In the genomic region with DNA sequence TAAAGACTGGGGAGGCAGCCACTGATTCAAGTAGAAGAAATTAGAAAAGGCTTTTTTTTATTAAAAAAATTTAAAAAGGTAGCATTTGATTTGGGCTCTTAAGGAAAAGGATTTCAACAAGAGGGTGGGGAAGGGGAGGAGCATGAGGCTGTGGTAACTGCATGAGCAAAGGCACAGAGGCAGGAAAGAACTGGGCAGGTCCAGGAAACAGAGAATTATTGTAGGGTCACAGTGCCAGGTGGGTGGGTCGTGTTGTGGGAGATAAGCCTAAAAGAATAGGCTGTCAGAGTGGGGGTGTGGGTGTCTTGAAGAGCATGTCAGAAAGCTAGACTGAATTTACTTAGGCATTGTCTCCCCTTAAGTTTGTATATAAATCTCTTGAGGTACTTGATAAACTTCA, we compare ENCODE assay signal across 11 cellular contexts. TPM values are rescaled to one million over a fixed set of nuclear protein-coding genes. Genes with fewer than 3 reads are reported as not detected.
DNase-seq lines count a peak whose midpoint lies in the region; ATAC-seq and TF ChIP-seq lines count a peak whose summit lies in the region.
"Had no signal": no experiment of that assay in that cellular context is flagged by ENCODE, and none has a peak within 500 bp of the region (broad histone marks: within the 10 kb centered on the region; RNA-seq: fewer than 3 reads in every experiment).

No MANE protein-coding gene starts in this region.

- H3K4me2 ChIP-seq in mesenchymal stem cell (ENCODE audit: low read length, poor library complexity, severe bottlenecking): no peak overlapping the region
- H3K4me2 ChIP-seq: BLaER1 had no signal

- H3K36me3 ChIP-seq in HEK293 (ENCODE audit: control insufficient read depth in 2 of 2, insufficient read depth in 1 of 2, low read length in 2 of 2) (no peaks in the 10 kb centered on the region), psoas muscle (ENCODE audit: insufficient read depth in 1 of 2, low read depth in 1 of 2) (no peaks in the 10 kb centered on the region), mesenchymal stem cell (ENCODE audit: control insufficient read depth in 1 of 2, insufficient read depth in 2 of 2, low read depth in 1 of 2, low read length in 2 of 2) (peaks cover 0 to 2% of the 10 kb centered on the region in 2 experiments), endodermal cell (ENCODE audit: control insufficient read depth, insufficient read depth, low read length) (no peaks in the 10 kb centered on the region)
- H3K36me3 ChIP-seq: BLaER1 had no signal

- H3K79me1 ChIP-seq in mesenchymal stem cell (replicated peaks; ENCODE audit: low read length, poor library complexity, severe bottlenecking): peaks cover 1% of the 10 kb centered on the region

- H3K23ac ChIP-seq in mesenchymal stem cell (ENCODE audit: low read length in 2 of 2): no peak overlapping the region

- H3K27ac ChIP-seq in HEK293 (ENCODE audit: extremely low read depth, low read depth, low read length): no peak overlapping the region
- H3K27ac ChIP-seq in psoas muscle: peak overlapping the region; percentile 14
- H3K27ac ChIP-seq in mesenchymal stem cell (ENCODE audit: low read length, poor library complexity, severe bottlenecking): no peak overlapping the region
- H3K27ac ChIP-seq in endodermal cell (ENCODE audit: low read depth, low read length): no peak overlapping the region
- H3K27ac ChIP-seq: BLaER1 had no signal

- no peak overlapping the region for H2BK15ac ChIP-seq in mesenchymal stem cell (ENCODE audit: low read depth, poor library complexity, severe bottlenecking)

- 30 to 67% (median 31%) methylated on average over 1 of the region's 1 CpG for WGBS in psoas muscle, 3 donors
- 25% methylated on average over 1 of the region's 1 CpG for WGBS in mesenchymal stem cell
- WGBS in endodermal cell (ENCODE audit: insufficient coverage in 1 of 2, insufficient read length in 1 of 2), 2 experiments: 56 to 75% methylated on average over 1 of the region's 1 CpG

- no peak overlapping the region for H2BK120ac ChIP-seq in mesenchymal stem cell (ENCODE audit: low read depth, low read length)

- no peak overlapping the region for H2BK5ac ChIP-seq in mesenchymal stem cell (ENCODE audit: low read depth, low read length, poor library complexity, severe bottlenecking)

- H3K27ac Mint-ChIP-seq in endodermal cell: no peak overlapping the region

- no peaks in the 10 kb centered on the region; the same call in 1 of the 2 replicates for H3K4me1 ChIP-seq in HEK293 (ENCODE audit: control insufficient read depth, insufficient read depth, low read length)
- peaks cover 10% of the 10 kb centered on the region for H3K4me1 ChIP-seq in psoas muscle
- peaks cover 2% of the 10 kb centered on the region for H3K4me1 ChIP-seq in mesenchymal stem cell (ENCODE audit: control insufficient read depth, insufficient read depth, low read depth, low read length)
- no peaks in the 10 kb centered on the region for H3K4me1 ChIP-seq in endodermal cell (ENCODE audit: control insufficient read depth, insufficient read depth, low read length)
- H3K4me1 ChIP-seq: BLaER1 had no signal

- H2BK12ac ChIP-seq in mesenchymal stem cell (ENCODE audit: low read length in 2 of 2): no peak overlapping the region

- H3K9me3 ChIP-seq in HEK293 (ENCODE audit: control insufficient read depth, insufficient read depth, low read depth, low read length): no peaks in the 10 kb centered on the region
- no peaks in the 10 kb centered on the region for H3K9me3 ChIP-seq in psoas muscle
- H3K9me3 ChIP-seq in mesenchymal stem cell (ENCODE audit: control insufficient read depth, low read length): no peaks in the 10 kb centered on the region
- H3K9me3 ChIP-seq in endodermal cell (ENCODE audit: control insufficient read depth, low read length): no peaks in the 10 kb centered on the region
- H3K9me3 ChIP-seq: BLaER1 had no signal

- H2AFZ ChIP-seq in mesenchymal stem cell (ENCODE audit: low read depth, low read length): no peak overlapping the region

- no peak overlapping the region for H3K4ac ChIP-seq in mesenchymal stem cell (ENCODE audit: low read depth in 1 of 2, low read length in 2 of 2)

- ATAC-seq in left ventricle myocardium superior (peak; percentile 81), psoas muscle (no peak)

- no peaks in the 10 kb centered on the region for H3K9me3 Mint-ChIP-seq in endodermal cell

- H3K18ac ChIP-seq in mesenchymal stem cell (ENCODE audit: low read depth in 1 of 2, low read length in 2 of 2): peak overlapping the region in 1 of 2 experiments; percentile 62

- H4K91ac ChIP-seq in mesenchymal stem cell (ENCODE audit: low read length): no peak overlapping the region

- DNase-seq in amniotic epithelial cell (ENCODE audit: low read depth) (peak; percentile 32), left ventricle myocardium superior (no peak), psoas muscle (no peak), DMS 273 (lab: John Stamatoyannopoulos, UW; ENCODE audit: unreplicated experiment) (no peak), NCI-H2029 treated with DMSO at 0.1 percent for 48 hours (lab: John Stamatoyannopoulos, UW) (no peak), mesenchymal stem cell (no peak), endodermal cell (no peak)
- DNase-seq: activated T-cell treated with anti-CD3 and anti-CD28 coated beads for 4 hours, NCI-H1694 had no signal

- no peak overlapping the region for H3K14ac ChIP-seq in mesenchymal stem cell (ENCODE audit: low read length in 2 of 2)

- no peaks in the 10 kb centered on the region for H3K36me3 Mint-ChIP-seq in endodermal cell (ENCODE audit: low read depth)

- peaks cover 7% of the 10 kb centered on the region for H3K4me1 Mint-ChIP-seq in endodermal cell

- no peak for TF ChIP-seq CTCF in HEK293 (tag by site-specific recombination; IDR thresholded peaks at IDR 0.05)
- no peak for TF ChIP-seq CTCF in psoas muscle (IDR thresholded peaks at IDR 0.05)
- TF ChIP-seq CTCF in endodermal cell (conservative IDR thresholded peaks at IDR 0.05): no peak

- H2AK5ac ChIP-seq in mesenchymal stem cell (ENCODE audit: low read length, severe bottlenecking): no peak overlapping the region

- intact Hi-C loops in left ventricle myocardium superior (cut with micrococcal nuclease) (no loop called here), psoas muscle (cut with DNase I) (no loop called here)

- POLR2A ChIA-PET in HEK293 (lab: Yijun Ruan, JAX): no interaction called here

- no peak overlapping the region for H3K4me3 Mint-ChIP-seq in endodermal cell

- no peak overlapping the region for H3K4me3 ChIP-seq in HEK293 (ENCODE audit: low read depth, low read length)
- H3K4me3 ChIP-seq in psoas muscle: no peak overlapping the region
- no peak overlapping the region for H3K4me3 ChIP-seq in mesenchymal stem cell (ENCODE audit: insufficient read depth in 1 of 2, low read depth in 1 of 2, low read length in 2 of 2)
- H3K4me3 ChIP-seq in endodermal cell (ENCODE audit: low read length): no peak overlapping the region
- H3K4me3 ChIP-seq: BLaER1 had no signal

- peaks cover 2% of the 10 kb centered on the region for H3K27me3 Mint-ChIP-seq in endodermal cell (ENCODE audit: insufficient read depth)

- no peak overlapping the region for H3K9ac ChIP-seq in mesenchymal stem cell (ENCODE audit: low read length)
- H3K9ac ChIP-seq in endodermal cell (ENCODE audit: extremely low read depth, low read length, poor library complexity, severe bottlenecking): no peak overlapping the region
- H3K9ac ChIP-seq: BLaER1 had no signal

- CTCF ChIA-PET in HEK293 (lab: Yijun Ruan, JAX): interaction anchor here (1.6 kb wide), 1 partner anchor 39 kb away, joined by 5 read pairs; no protein-coding TSS in a partner anchor

- H3K27me3 ChIP-seq in psoas muscle (ENCODE audit: insufficient read depth in 3 of 3, low read length in 2 of 3) (no peaks in the 10 kb centered on the region), mesenchymal stem cell (ENCODE audit: control insufficient read depth in 1 of 2, insufficient read depth in 1 of 2, low read length in 2 of 2) (no peaks in the 10 kb centered on the region), endodermal cell (ENCODE audit: control insufficient read depth, insufficient read depth, low read length, poor library complexity, severe bottlenecking) (no peaks in the 10 kb centered on the region)
- H3K27me3 ChIP-seq: BLaER1 had no signal

- no peak overlapping the region for H4K8ac ChIP-seq in mesenchymal stem cell (ENCODE audit: low read length)

TF ChIP-seq in HEK293, 187 proteins besides CTCF, POLR2A, EP300 and RAD21 (continues in another document):
- TF ChIP-seq ZNF610 (tag by site-specific recombination; IDR thresholded peaks at IDR 0.05; ENCODE audit: borderline replicate concordance) (no peak), HOXC10 (CRISPR knock-in tag; IDR thresholded peaks at IDR 0.05) (no peak), ZNF654 (tag by site-specific recombination; IDR thresholded peaks at IDR 0.05; ENCODE audit: low read depth) (no peak), ZNF623 (tag by site-specific recombination; IDR thresholded peaks at IDR 0.05) (peak; percentile 84), ZNF311 (tag by site-specific recombination; IDR thresholded peaks at IDR 0.05; ENCODE audit: borderline replicate concordance) (no peak), ZBTB8A (tag by site-specific recombination; IDR thresholded peaks at IDR 0.05) (no peak), ZNF175 (tag by site-specific recombination; IDR thresholded peaks at IDR 0.05) (no peak), ZNF341 (tag by site-specific recombination; IDR thresholded peaks at IDR 0.05; ENCODE audit: low read depth) (0 out of 2 replicates have a peak, but pooled peaks have one; percentile 40), ZFHX2 (tag by site-specific recombination; conservative IDR thresholded peaks at IDR 0.05) (peak; percentile 87), ZNF146 (tag by site-specific recombination; IDR thresholded peaks at IDR 0.05) (no peak), TCF7L2 (IDR thresholded peaks at IDR 0.05; ENCODE audit: borderline replicate concordance, low read depth, low read length) (no peak), KLF1 (tag by site-specific recombination; IDR thresholded peaks at IDR 0.05) (peak; percentile 77)

RNA-seq across cellular contexts. Expression of gene LIMA1, which starts 7.8 kb away (rescaled TPM):
- 15.0 TPM for total RNA-seq in left ventricle myocardium superior
- total RNA-seq in psoas muscle: 10 to 100 TPM in 3 of 4 donors, 1 to 10 TPM in 1; 8.3 to 25.3 (median 17.5) TPM
- polyA plus RNA-seq in psoas muscle: 1 to 10 TPM; 5.6 to 9.0 (median 8.1) TPM
- 78.9 TPM for polyA plus RNA-seq in mesenchymal stem cell (2013, experiment 1 of 2)
- polyA plus RNA-seq in mesenchymal stem cell (2013, experiment 2 of 2): 77.4 TPM
- 10 to 100 TPM; 20.1 to 26.0 TPM for total RNA-seq in endodermal cell
- polyA plus RNA-seq in endodermal cell (2013, experiment 1 of 2): 28.6 TPM
- 26.3 TPM for polyA plus RNA-seq in endodermal cell (2013, experiment 2 of 2)
